ENCODE assay signal across 1 cellular context in genomic region chrX:106005684-106006083, GRCh38.
TF ChIP-seq lines count a peak whose summit lies in the region.

No MANE protein-coding gene starts in this region.

TF ChIP-seq in HepG2, 621 proteins besides CTCF, POLR2A, EP300 and RAD21 (continued from another document):
- TF ChIP-seq E2F2 (CRISPR knock-in tag; IDR thresholded peaks at IDR 0.05; ENCODE audit: borderline replicate concordance) (no peak), MAFF (IDR thresholded peaks at IDR 0.05; ENCODE audit: low read depth, low read length) (no peak), ZNF609 (CRISPR knock-in tag; IDR thresholded peaks at IDR 0.05; ENCODE audit: borderline replicate concordance) (peak; percentile 35; the same call in 1 of the 2 replicates), RBM39 (IDR thresholded peaks at IDR 0.05; ENCODE audit: low read depth, low read length, poor library complexity, severe bottlenecking) (no peak), NR2F6 (IDR thresholded peaks at IDR 0.05) (0 out of 2 replicates have a peak, but pooled peaks have one; percentile 13), NR2F6 (CRISPR knock-in tag; IDR thresholded peaks at IDR 0.05) (no peak), HNF1A (IDR thresholded peaks at IDR 0.05; ENCODE audit: low read depth) (peak; percentile 37; the same call in 1 of the 2 replicates), HNF1A (CRISPR knock-in tag; IDR thresholded peaks at IDR 0.05; ENCODE audit: borderline replicate concordance) (peak; percentile 53; the same call in 1 of the 2 replicates), RXRA (CRISPR knock-in tag; IDR thresholded peaks at IDR 0.05) (no peak), SOX13 (IDR thresholded peaks at IDR 0.05) (no peak), SOX13 (CRISPR knock-in tag; conservative IDR thresholded peaks at IDR 0.05 in 1 of 2, IDR thresholded peaks at IDR 0.05 in 1 of 2) (peak in 1 of 2 experiments; percentile 34; a peak in 2 of 4 replicates), ZNF564 (CRISPR knock-in tag; IDR thresholded peaks at IDR 0.05) (no peak), NFIC (IDR thresholded peaks at IDR 0.05; ENCODE audit: low read length) (peak; percentile 33; the same call in 1 of the 2 replicates), ISL2 (CRISPR knock-in tag; IDR thresholded peaks at IDR 0.05) (0 out of 2 replicates have a peak, but pooled peaks have one; percentile 27), HDAC2 (CRISPR knock-in tag; IDR thresholded peaks at IDR 0.05) (0 out of 2 replicates have a peak, but pooled peaks have one; percentile 27), KLF6 (CRISPR knock-in tag; IDR thresholded peaks at IDR 0.05) (no peak), NCOA2 (CRISPR knock-in tag; IDR thresholded peaks at IDR 0.05) (peak; percentile 66), ELF3 (CRISPR knock-in tag; IDR thresholded peaks at IDR 0.05) (peak; percentile 45; the same call in 1 of the 2 replicates), SIX1 (CRISPR knock-in tag; IDR thresholded peaks at IDR 0.05; ENCODE audit: borderline replicate concordance) (0 out of 2 replicates have a peak, but pooled peaks have one; percentile 24), HNF4G (IDR thresholded peaks at IDR 0.05; ENCODE audit: borderline replicate concordance, low read depth, low read length) (peak; percentile 33; the same call in 1 of the 2 replicates), HNF4G (CRISPR knock-in tag; IDR thresholded peaks at IDR 0.05; ENCODE audit: borderline replicate concordance, low read depth) (no peak), ZSCAN21 (CRISPR knock-in tag; IDR thresholded peaks at IDR 0.05; ENCODE audit: borderline replicate concordance) (no peak), TCF7 (IDR thresholded peaks at IDR 0.05; ENCODE audit: low read depth) (peak; percentile 41; the same call in 1 of the 2 replicates), RARA (CRISPR knock-in tag; IDR thresholded peaks at IDR 0.05) (0 out of 2 replicates have a peak, but pooled peaks have one; percentile 9), SPEN (CRISPR knock-in tag; IDR thresholded peaks at IDR 0.05; ENCODE audit: low read depth) (no peak), MED1 (CRISPR knock-in tag; IDR thresholded peaks at IDR 0.05) (peak; percentile 37; the same call in 1 of the 2 replicates), GABPA (IDR thresholded peaks at IDR 0.05; ENCODE audit: low read depth, low read length) (no peak), GABPA (CRISPR knock-in tag; IDR thresholded peaks at IDR 0.05; ENCODE audit: low read depth) (no peak), GATA4 (IDR thresholded peaks at IDR 0.05; ENCODE audit: borderline replicate concordance, low read depth) (peak; percentile 72; the same call in 1 of the 2 replicates), TSC22D2 (CRISPR knock-in tag; IDR thresholded peaks at IDR 0.05; ENCODE audit: borderline replicate concordance) (no peak), MAZ (IDR thresholded peaks at IDR 0.05; ENCODE audit: borderline replicate concordance, low read depth, low read length) (no peak), MAZ (CRISPR knock-in tag; IDR thresholded peaks at IDR 0.05; ENCODE audit: low read depth) (no peak), ZNF616 (CRISPR knock-in tag; IDR thresholded peaks at IDR 0.05; ENCODE audit: low read depth) (no peak), ZNF644 (CRISPR knock-in tag; IDR thresholded peaks at IDR 0.05; ENCODE audit: low read depth) (no peak), PAXIP1 (CRISPR knock-in tag; conservative IDR thresholded peaks at IDR 0.05) (peak; percentile 63), ZNF652 (CRISPR knock-in tag; IDR thresholded peaks at IDR 0.05; ENCODE audit: borderline replicate concordance, low read depth) (peak; percentile 24; the same call in 1 of the 2 replicates), ONECUT2 (CRISPR knock-in tag; IDR thresholded peaks at IDR 0.05) (0 out of 2 replicates have a peak, but pooled peaks have one; percentile 62), CREB1 (IDR thresholded peaks at IDR 0.05) (no peak), CREB1 (CRISPR knock-in tag; IDR thresholded peaks at IDR 0.05) (0 out of 2 replicates have a peak, but pooled peaks have one; percentile 22), FOXC1 (CRISPR knock-in tag; IDR thresholded peaks at IDR 0.05; ENCODE audit: borderline replicate concordance) (no peak), RXRB (CRISPR knock-in tag; IDR thresholded peaks at IDR 0.05; ENCODE audit: borderline replicate concordance) (0 out of 2 replicates have a peak, but pooled peaks have one; percentile 14), FOXP4 (CRISPR knock-in tag; IDR thresholded peaks at IDR 0.05) (peak; percentile 60), SOX6 (IDR thresholded peaks at IDR 0.05) (no peak), SOX6 (CRISPR knock-in tag; IDR thresholded peaks at IDR 0.05) (peak; percentile 59)
- TF ChIP-seq, protein P1, sequence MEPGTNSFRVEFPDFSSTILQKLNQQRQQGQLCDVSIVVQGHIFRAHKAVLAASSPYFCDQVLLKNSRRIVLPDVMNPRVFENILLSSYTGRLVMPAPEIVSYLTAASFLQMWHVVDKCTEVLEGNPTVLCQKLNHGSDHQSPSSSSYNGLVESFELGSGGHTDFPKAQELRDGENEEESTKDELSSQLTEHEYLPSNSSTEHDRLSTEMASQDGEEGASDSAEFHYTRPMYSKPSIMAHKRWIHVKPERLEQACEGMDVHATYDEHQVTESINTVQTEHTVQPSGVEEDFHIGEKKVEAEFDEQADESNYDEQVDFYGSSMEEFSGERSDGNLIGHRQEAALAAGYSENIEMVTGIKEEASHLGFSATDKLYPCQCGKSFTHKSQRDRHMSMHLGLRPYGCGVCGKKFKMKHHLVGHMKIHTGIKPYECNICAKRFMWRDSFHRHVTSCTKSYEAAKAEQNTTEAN (CRISPR knock-in tag; conservative IDR thresholded peaks at IDR 0.05) = no peak
- TF ChIP-seq, protein P2, sequence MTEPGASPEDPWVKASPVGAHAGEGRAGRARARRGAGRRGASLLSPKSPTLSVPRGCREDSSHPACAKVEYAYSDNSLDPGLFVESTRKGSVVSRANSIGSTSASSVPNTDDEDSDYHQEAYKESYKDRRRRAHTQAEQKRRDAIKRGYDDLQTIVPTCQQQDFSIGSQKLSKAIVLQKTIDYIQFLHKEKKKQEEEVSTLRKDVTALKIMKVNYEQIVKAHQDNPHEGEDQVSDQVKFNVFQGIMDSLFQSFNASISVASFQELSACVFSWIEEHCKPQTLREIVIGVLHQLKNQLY (CRISPR knock-in tag; IDR thresholded peaks at IDR 0.05) = no peak
